Comparison of ENCODE assay signal across 9 cellular contexts in genomic region chr22:41826430-41827383, GRCh38. TPM values are rescaled to one million over a fixed set of nuclear protein-coding genes. Genes with fewer than 3 reads are reported as not detected.
DNase-seq lines count a peak whose midpoint lies in the region; ATAC-seq and TF ChIP-seq lines count a peak whose summit lies in the region.
"Had no signal": no experiment of that assay in that cellular context is flagged by ENCODE, and none has a peak within 500 bp of the region (broad histone marks: within the 10 kb centered on the region; RNA-seq: fewer than 3 reads in every experiment).

No MANE protein-coding gene starts in this region.

- peaks cover 20% of the 10 kb centered on the region for H3K36me3 Mint-ChIP-seq in activated CD4-positive, alpha-beta memory T cell treated with anti-CD3 and anti-CD28 coated beads for 36 hours
- H3K36me3 Mint-ChIP-seq in activated CD4-positive, alpha-beta memory T cell treated with anti-CD3 and anti-CD28 coated beads, Interleukin-2, amount 10 ng/mL, durations not matched to agents 7 days and 5 days (ENCODE audit: low read depth): peaks cover 38% of the 10 kb centered on the region
- H3K36me3 Mint-ChIP-seq in T-helper 2 cell treated with Interferon-gamma antibody and Interleukin-4, amounts not matched to agents 5 μg/mL and 100 μg/mL, for 36 hours (ENCODE audit: low read depth): peaks cover 38% of the 10 kb centered on the region

- no peak for DNase-seq in activated CD4-positive, alpha-beta memory T cell treated with anti-CD3 and anti-CD28 coated beads for 36 hours
- DNase-seq in activated CD4-positive, alpha-beta memory T cell treated with anti-CD3 and anti-CD28 coated beads, Interleukin-2, amount 10 ng/mL, durations not matched to agents 7 days and 5 days: no peak
- DNase-seq in colonic mucosa (peak; percentile 57), mucosa of descending colon (peak; percentile 68 to 77 (median 71)), stomach (no peak), NCI-H1105 treated with DMSO at 0.1 percent for 48 hours (lab: John Stamatoyannopoulos, UW) (no peak), NCI-H1436 treated with DMSO at 0.1 percent for 48 hours (lab: John Stamatoyannopoulos, UW) (no peak)
- DNase-seq in T-helper 2 cell treated with Interferon-gamma antibody and Interleukin-4, amounts not matched to agents 5 μg/mL and 100 μg/mL, for 36 hours (ENCODE audit: low spot score): no peak
- DNase-seq: stimulated activated naive CD4-positive, alpha-beta T cell treated with Interleukin-2 at 50 U/mL for 16 hours had no signal

- peak overlapping the region; percentile 10 for H3K27ac ChIP-seq in colonic mucosa
- H3K27ac ChIP-seq in stomach: peak overlapping the region in 3 of 5 donors; percentile 2 to 6 (median 4)

- no peak for TF ChIP-seq POLR2A in stomach (IDR thresholded peaks at IDR 0.05)

- H3K9me3 ChIP-seq in colonic mucosa: no peaks in the 10 kb centered on the region
- H3K9me3 ChIP-seq in mucosa of descending colon: no peaks in the 10 kb centered on the region
- H3K9me3 ChIP-seq in stomach: no peaks in the 10 kb centered on the region

- POLR2A ChIA-PET in activated CD4-positive, alpha-beta memory T cell treated with anti-CD3 and anti-CD28 coated beads for 36 hours (lab: Charles Lee): interaction anchor here (0.6 to 1.5 kb wide), 5 partner anchors 9 to 114 kb away, joined by 3 to 6 read pairs (median 4); partner anchors contain the start of gene CCDC134
- POLR2A ChIA-PET in activated CD4-positive, alpha-beta memory T cell treated with anti-CD3 and anti-CD28 coated beads, Interleukin-2, amount 10 ng/mL, durations not matched to agents 7 days and 5 days (lab: Charles Lee): interaction anchor here (0.7 to 8.2 kb wide), 8 partner anchors 9 to 114 kb away, joined by 3 to 79 read pairs (median 5); partner anchors contain the start of gene CCDC134

- no peak for TF ChIP-seq CTCF in colonic mucosa (IDR thresholded peaks at IDR 0.05)
- TF ChIP-seq CTCF in mucosa of descending colon (IDR thresholded peaks at IDR 0.05): no peak
- no peak for TF ChIP-seq CTCF in stomach (IDR thresholded peaks at IDR 0.05)

- peak; percentile 80 for ATAC-seq in mucosa of descending colon

- H3K36me3 ChIP-seq in colonic mucosa: no peaks in the 10 kb centered on the region
- no peaks in the 10 kb centered on the region for H3K36me3 ChIP-seq in mucosa of descending colon (ENCODE audit: low read depth)
- peaks cover 0 to 9% (median 8%) of the 10 kb centered on the region in 4 donors for H3K36me3 ChIP-seq in stomach

- H3K4me1 ChIP-seq in colonic mucosa: peaks cover 7% of the 10 kb centered on the region
- peaks cover 32% of the 10 kb centered on the region for H3K4me1 ChIP-seq in mucosa of descending colon (ENCODE audit: low read depth)
- peaks cover 26 to 45% (median 29%) of the 10 kb centered on the region in 4 donors for H3K4me1 ChIP-seq in stomach

- H3K27me3 Mint-ChIP-seq in activated CD4-positive, alpha-beta memory T cell treated with anti-CD3 and anti-CD28 coated beads for 36 hours: no peaks in the 10 kb centered on the region
- no peaks in the 10 kb centered on the region for H3K27me3 Mint-ChIP-seq in activated CD4-positive, alpha-beta memory T cell treated with anti-CD3 and anti-CD28 coated beads, Interleukin-2, amount 10 ng/mL, durations not matched to agents 7 days and 5 days
- no peaks in the 10 kb centered on the region for H3K27me3 Mint-ChIP-seq in T-helper 2 cell treated with Interferon-gamma antibody and Interleukin-4, amounts not matched to agents 5 μg/mL and 100 μg/mL, for 36 hours (ENCODE audit: low read depth)

- peak overlapping the region; percentile 28 to 41 for H3K9ac ChIP-seq in colonic mucosa (ENCODE audit: low read depth in 2 of 2, low read length in 2 of 2)

- H3K27ac Mint-ChIP-seq in activated CD4-positive, alpha-beta memory T cell treated with anti-CD3 and anti-CD28 coated beads for 36 hours: peak overlapping the region; percentile 65
- no peak overlapping the region for H3K27ac Mint-ChIP-seq in activated CD4-positive, alpha-beta memory T cell treated with anti-CD3 and anti-CD28 coated beads, Interleukin-2, amount 10 ng/mL, durations not matched to agents 7 days and 5 days
- no peak overlapping the region for H3K27ac Mint-ChIP-seq in T-helper 2 cell treated with Interferon-gamma antibody and Interleukin-4, amounts not matched to agents 5 μg/mL and 100 μg/mL, for 36 hours

- TF ChIP-seq EP300 in stomach (IDR thresholded peaks at IDR 0.05): no peak

- peaks cover 50% of the 10 kb centered on the region for H3K4me1 Mint-ChIP-seq in activated CD4-positive, alpha-beta memory T cell treated with anti-CD3 and anti-CD28 coated beads for 36 hours (ENCODE audit: low read depth)
- peaks cover 41% of the 10 kb centered on the region for H3K4me1 Mint-ChIP-seq in activated CD4-positive, alpha-beta memory T cell treated with anti-CD3 and anti-CD28 coated beads, Interleukin-2, amount 10 ng/mL, durations not matched to agents 7 days and 5 days
- peaks cover 20% of the 10 kb centered on the region for H3K4me1 Mint-ChIP-seq in T-helper 2 cell treated with Interferon-gamma antibody and Interleukin-4, amounts not matched to agents 5 μg/mL and 100 μg/mL, for 36 hours (ENCODE audit: low read depth)

- WGBS in stomach, 5 donors: 56 to 69% (median 65%) methylated on average over 6 to 11 of the region's 11 CpGs

- no peaks in the 10 kb centered on the region for H3K27me3 ChIP-seq in colonic mucosa
- H3K27me3 ChIP-seq in stomach: no peaks in the 10 kb centered on the region

- H3K4me3 Mint-ChIP-seq in activated CD4-positive, alpha-beta memory T cell treated with anti-CD3 and anti-CD28 coated beads for 36 hours: no peak overlapping the region
- no peak overlapping the region for H3K4me3 Mint-ChIP-seq in activated CD4-positive, alpha-beta memory T cell treated with anti-CD3 and anti-CD28 coated beads, Interleukin-2, amount 10 ng/mL, durations not matched to agents 7 days and 5 days
- H3K4me3 Mint-ChIP-seq in T-helper 2 cell treated with Interferon-gamma antibody and Interleukin-4, amounts not matched to agents 5 μg/mL and 100 μg/mL, for 36 hours: no peak overlapping the region

- CTCF ChIA-PET in activated CD4-positive, alpha-beta memory T cell treated with anti-CD3 and anti-CD28 coated beads for 36 hours (lab: Charles Lee): interaction anchor here (1.1 to 1.9 kb wide), 2 partner anchors 114 to 129 kb away, joined by 4 to 8 read pairs; no protein-coding TSS in a partner anchor
- CTCF ChIA-PET in activated CD4-positive, alpha-beta memory T cell treated with anti-CD3 and anti-CD28 coated beads, Interleukin-2, amount 10 ng/mL, durations not matched to agents 7 days and 5 days (lab: Charles Lee): interaction anchor here (1.0 to 1.6 kb wide), 3 partner anchors 33 to 114 kb away, joined by 3 to 6 read pairs (median 3); no protein-coding TSS in a partner anchor

- intact Hi-C loops in activated CD4-positive, alpha-beta memory T cell treated with anti-CD3 and anti-CD28 coated beads for 36 hours (cut with micrococcal nuclease): no loop called here
- intact Hi-C loops in colonic mucosa (cut with DNase I) (no loop called here), mucosa of descending colon (cut with DNase I, micrococcal nuclease) (no loop called here), stomach (cut with DNase I; ENCODE audit: low total_unique reads) (no loop called here)

- H3K4me3 ChIP-seq in colonic mucosa (no peak overlapping the region), mucosa of descending colon (no peak overlapping the region), stomach (no peak overlapping the region)

- peaks cover 4% of the 10 kb centered on the region for H3K9me3 Mint-ChIP-seq in activated CD4-positive, alpha-beta memory T cell treated with anti-CD3 and anti-CD28 coated beads for 36 hours
- H3K9me3 Mint-ChIP-seq in activated CD4-positive, alpha-beta memory T cell treated with anti-CD3 and anti-CD28 coated beads, Interleukin-2, amount 10 ng/mL, durations not matched to agents 7 days and 5 days: no peaks in the 10 kb centered on the region
- H3K9me3 Mint-ChIP-seq in T-helper 2 cell treated with Interferon-gamma antibody and Interleukin-4, amounts not matched to agents 5 μg/mL and 100 μg/mL, for 36 hours: peaks cover 3% of the 10 kb centered on the region

RNA-seq across cellular contexts. Expression of gene SREBF2, which starts 6.2 kb away (rescaled TPM):
- 100 to 1,000 TPM; 131 to 137 TPM for total RNA-seq in activated CD4-positive, alpha-beta memory T cell treated with anti-CD3 and anti-CD28 coated beads for 36 hours
- 100 to 1,000 TPM; 150 to 157 TPM for total RNA-seq in activated CD4-positive, alpha-beta memory T cell treated with anti-CD3 and anti-CD28 coated beads, Interleukin-2, amount 10 ng/mL, durations not matched to agents 7 days and 5 days
- total RNA-seq in colonic mucosa (100 to 1,000 TPM; 159 to 192 TPM), mucosa of descending colon (100 to 1,000 TPM; 139 to 254 (median 169) TPM), stomach (100 to 1,000 TPM in 1 of 5 donors, 10 to 100 TPM in 4; 41.3 to 159 (median 91.7) TPM)
- polyA plus RNA-seq in stomach: 10 to 100 TPM; 12.2 to 48.7 (median 29.8) TPM

RNA-seq across cellular contexts. Expression of gene CCDC134, which starts 26.2 kb away (rescaled TPM):
- total RNA-seq in activated CD4-positive, alpha-beta memory T cell treated with anti-CD3 and anti-CD28 coated beads for 36 hours: 10 to 100 TPM; 16.1 to 17.6 TPM
- 10 to 100 TPM; 17.9 to 20.3 TPM for total RNA-seq in activated CD4-positive, alpha-beta memory T cell treated with anti-CD3 and anti-CD28 coated beads, Interleukin-2, amount 10 ng/mL, durations not matched to agents 7 days and 5 days
- total RNA-seq in colonic mucosa (10 to 100 TPM in 1 of 2 donors, 1 to 10 TPM in 1; 9.3 to 18.8 TPM), mucosa of descending colon (10 to 100 TPM in 2 of 3 donors, 1 to 10 TPM in 1; 9.2 to 11.6 (median 10.0) TPM), stomach (10 to 100 TPM in 2 of 5 donors, 1 to 10 TPM in 2, not detected in 1; 4.9 to 16.5 (median 12.1) TPM)
- polyA plus RNA-seq in stomach: 1 to 10 TPM in 2 of 3 donors, not detected in 1; 1.6 to 2.5 TPM

Comparison
In these comparisons a context has a peak if more than half of its experiments do, and no peak if none do; other contexts are left out.
1. DNase-seq: peak in colonic mucosa (single experiment) and mucosa of descending colon (3 of 3); none in activated CD4-positive, alpha-beta memory T cell treated with anti-CD3 and anti-CD28 coated beads for 36 hours (single experiment), activated CD4-positive, alpha-beta memory T cell treated with anti-CD3 and anti-CD28 coated beads, Interleukin-2, amount 10 ng/mL, durations not matched to agents 7 days and 5 days (single experiment), stomach (single experiment), NCI-H1105 treated with DMSO at 0.1 percent for 48 hours (single experiment), T-helper 2 cell treated with Interferon-gamma antibody and Interleukin-4, amounts not matched to agents 5 μg/mL and 100 μg/mL, for 36 hours (single experiment) and NCI-H1436 treated with DMSO at 0.1 percent for 48 hours (single experiment).